In the genomic region with DNA sequence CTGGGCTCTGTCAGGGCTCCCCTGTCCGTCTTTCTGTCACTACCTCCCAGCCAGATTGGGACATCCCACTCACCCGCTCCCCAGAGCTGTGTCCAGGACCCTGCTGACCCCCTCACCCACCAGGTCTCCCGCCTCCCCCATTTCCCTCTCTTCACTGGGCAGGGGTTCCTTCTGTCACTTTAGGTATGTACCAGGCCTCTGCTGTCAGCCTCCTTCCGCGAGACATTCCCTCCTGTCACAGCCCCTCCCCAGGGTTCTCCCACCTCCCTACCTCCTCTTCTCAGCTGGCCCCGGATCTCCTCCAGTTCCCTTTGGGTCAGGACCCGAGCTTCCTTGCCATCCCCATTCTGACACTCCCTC, we compare ENCODE assay signal across 1 cellular context.
TF ChIP-seq lines count a peak whose summit lies in the region.

No MANE protein-coding gene starts in this region.

TF ChIP-seq in SK-N-SH treated with all-trans-retinoic acid at 6 μM for 48 hours, 23 proteins besides CTCF, POLR2A, EP300 and RAD21 (continued from another document):
- no peak for TF ChIP-seq ISL1 (CRISPR knock-in tag; IDR thresholded peaks at IDR 0.05)
- no peak for TF ChIP-seq CSDC2 (CRISPR knock-in tag; IDR thresholded peaks at IDR 0.05)
- TF ChIP-seq, protein P1, sequence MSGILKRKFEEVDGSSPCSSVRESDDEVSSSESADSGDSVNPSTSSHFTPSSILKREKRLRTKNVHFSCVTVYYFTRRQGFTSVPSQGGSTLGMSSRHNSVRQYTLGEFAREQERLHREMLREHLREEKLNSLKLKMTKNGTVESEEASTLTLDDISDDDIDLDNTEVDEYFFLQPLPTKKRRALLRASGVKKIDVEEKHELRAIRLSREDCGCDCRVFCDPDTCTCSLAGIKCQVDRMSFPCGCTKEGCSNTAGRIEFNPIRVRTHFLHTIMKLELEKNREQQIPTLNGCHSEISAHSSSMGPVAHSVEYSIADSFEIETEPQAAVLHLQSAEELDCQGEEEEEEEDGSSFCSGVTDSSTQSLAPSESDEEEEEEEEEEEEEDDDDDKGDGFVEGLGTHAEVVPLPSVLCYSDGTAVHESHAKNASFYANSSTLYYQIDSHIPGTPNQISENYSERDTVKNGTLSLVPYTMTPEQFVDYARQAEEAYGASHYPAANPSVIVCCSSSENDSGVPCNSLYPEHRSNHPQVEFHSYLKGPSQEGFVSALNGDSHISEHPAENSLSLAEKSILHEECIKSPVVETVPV (CRISPR knock-in tag; IDR thresholded peaks at IDR 0.05): no peak
- no peak for TF ChIP-seq RARB (CRISPR knock-in tag; IDR thresholded peaks at IDR 0.05)
- TF ChIP-seq OSR1 (CRISPR knock-in tag; IDR thresholded peaks at IDR 0.05): no peak
- no peak for TF ChIP-seq TOX (CRISPR knock-in tag; IDR thresholded peaks at IDR 0.05; ENCODE audit: borderline replicate concordance)
- TF ChIP-seq PPARA (CRISPR knock-in tag; IDR thresholded peaks at IDR 0.05; ENCODE audit: borderline replicate concordance): no peak
- no peak for TF ChIP-seq POU6F1 (CRISPR knock-in tag; IDR thresholded peaks at IDR 0.05; ENCODE audit: borderline replicate concordance, low read depth)
- no peak for TF ChIP-seq TCF4 (CRISPR knock-in tag; IDR thresholded peaks at IDR 0.05; ENCODE audit: borderline replicate concordance)
- TF ChIP-seq ZFP3 (CRISPR knock-in tag; IDR thresholded peaks at IDR 0.05): no peak
- TF ChIP-seq SNAI2 (CRISPR knock-in tag; IDR thresholded peaks at IDR 0.05): no peak
- TF ChIP-seq ZNF70 (CRISPR knock-in tag; IDR thresholded peaks at IDR 0.05): no peak
- TF ChIP-seq, protein P2, sequence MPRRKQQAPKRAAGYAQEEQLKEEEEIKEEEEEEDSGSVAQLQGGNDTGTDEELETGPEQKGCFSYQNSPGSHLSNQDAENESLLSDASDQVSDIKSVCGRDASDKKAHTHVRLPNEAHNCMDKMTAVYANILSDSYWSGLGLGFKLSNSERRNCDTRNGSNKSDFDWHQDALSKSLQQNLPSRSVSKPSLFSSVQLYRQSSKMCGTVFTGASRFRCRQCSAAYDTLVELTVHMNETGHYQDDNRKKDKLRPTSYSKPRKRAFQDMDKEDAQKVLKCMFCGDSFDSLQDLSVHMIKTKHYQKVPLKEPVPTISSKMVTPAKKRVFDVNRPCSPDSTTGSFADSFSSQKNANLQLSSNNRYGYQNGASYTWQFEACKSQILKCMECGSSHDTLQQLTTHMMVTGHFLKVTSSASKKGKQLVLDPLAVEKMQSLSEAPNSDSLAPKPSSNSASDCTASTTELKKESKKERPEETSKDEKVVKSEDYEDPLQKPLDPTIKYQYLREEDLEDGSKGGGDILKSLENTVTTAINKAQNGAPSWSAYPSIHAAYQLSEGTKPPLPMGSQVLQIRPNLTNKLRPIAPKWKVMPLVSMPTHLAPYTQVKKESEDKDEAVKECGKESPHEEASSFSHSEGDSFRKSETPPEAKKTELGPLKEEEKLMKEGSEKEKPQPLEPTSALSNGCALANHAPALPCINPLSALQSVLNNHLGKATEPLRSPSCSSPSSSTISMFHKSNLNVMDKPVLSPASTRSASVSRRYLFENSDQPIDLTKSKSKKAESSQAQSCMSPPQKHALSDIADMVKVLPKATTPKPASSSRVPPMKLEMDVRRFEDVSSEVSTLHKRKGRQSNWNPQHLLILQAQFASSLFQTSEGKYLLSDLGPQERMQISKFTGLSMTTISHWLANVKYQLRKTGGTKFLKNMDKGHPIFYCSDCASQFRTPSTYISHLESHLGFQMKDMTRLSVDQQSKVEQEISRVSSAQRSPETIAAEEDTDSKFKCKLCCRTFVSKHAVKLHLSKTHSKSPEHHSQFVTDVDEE (CRISPR knock-in tag; IDR thresholded peaks at IDR 0.05): no peak
- no peak for TF ChIP-seq BACH2 (CRISPR knock-in tag; IDR thresholded peaks at IDR 0.05; ENCODE audit: borderline replicate concordance)
